ENCODE assay signal across 8 cellular contexts in genomic region chr14:73758392-73759182, GRCh38. TPM values are rescaled to one million over a fixed set of nuclear protein-coding genes. Genes with fewer than 3 reads are reported as not detected.
DNase-seq lines count a peak whose midpoint lies in the region; ATAC-seq and TF ChIP-seq lines count a peak whose summit lies in the region.

No MANE protein-coding gene starts in this region.

- no TSS peak for BruUV-seq in Panc1 (replicated peaks; lab: Mats Ljungman, UMichigan)

- no peak for TF ChIP-seq EP300 in suprapubic skin (IDR thresholded peaks at IDR 0.05)

- intact Hi-C loops in Panc1 (cut with micrococcal nuclease; ENCODE audit: unreplicated experiment) (no loop called here), natural killer cell (cut with micrococcal nuclease) (loop anchor here (5.0 kb wide), 1 partner anchor 116 kb away; the partner anchor contains the start of gene DNAL1)

- H3K4me3 ChIP-seq in Panc1 (ENCODE audit: low read depth in 2 of 2, low read length in 2 of 2) = peak overlapping the region; percentile 68 to 85
- peak overlapping the region; percentile 97 for H3K4me3 ChIP-seq in suprapubic skin

- no peaks in the 10 kb centered on the region for H3K9me3 Mint-ChIP-seq in activated T-cell treated with anti-CD3 and anti-CD28 coated beads, Interleukin-2, amount 50 U/mL, for 4 hours
- H3K9me3 Mint-ChIP-seq in natural killer cell = no peaks in the 10 kb centered on the region

- H3K27ac ChIP-seq in Panc1 (ENCODE audit: low read length) = peak overlapping the region; percentile 97
- H3K27ac ChIP-seq in suprapubic skin = peak overlapping the region; percentile 100

- DNase-seq in D341Med (ENCODE audit: low spot score) (peak; percentile 85), HuH-7 (ENCODE audit: low spot score) (peak; percentile 96), Panc1 (ENCODE audit: low read depth, low spot score) (no peak), natural killer cell (peak; percentile 63), suprapubic skin (ENCODE audit: low spot score in 2 of 2) (peak in 1 of 2 donors; percentile 85)
- peak; percentile 67 for DNase-seq in activated T-cell treated with anti-CD3 and anti-CD28 coated beads, Interleukin-2, amount 50 U/mL, for 4 hours

- H3K27me3 ChIP-seq in Panc1 (ENCODE audit: control insufficient read depth, insufficient read depth, low read length) (no peaks in the 10 kb centered on the region), suprapubic skin (no peaks in the 10 kb centered on the region)

- H3K4me1 ChIP-seq in Panc1 (ENCODE audit: control insufficient read depth, insufficient read depth, low read length) (peaks cover 74% of the 10 kb centered on the region), suprapubic skin (peaks cover 88% of the 10 kb centered on the region)

- peaks cover 83% of the 10 kb centered on the region for H3K4me1 Mint-ChIP-seq in activated T-cell treated with anti-CD3 and anti-CD28 coated beads, Interleukin-2, amount 50 U/mL, for 4 hours (ENCODE audit: low read depth)
- peaks cover 81 to 92% of the 10 kb centered on the region in 2 donors for H3K4me1 Mint-ChIP-seq in natural killer cell

- H3K36me3 Mint-ChIP-seq in activated T-cell treated with anti-CD3 and anti-CD28 coated beads, Interleukin-2, amount 50 U/mL, for 4 hours (ENCODE audit: insufficient read depth) = no peaks in the 10 kb centered on the region
- no peaks in the 10 kb centered on the region for H3K36me3 Mint-ChIP-seq in natural killer cell

- in situ Hi-C loops in Panc1 (cut with HindIII; ENCODE audit: low pct_unique_long_range_greater_than_20kb, low sequenced_read_pairs) = no loop called here

- H3K4me3 Mint-ChIP-seq in activated T-cell treated with anti-CD3 and anti-CD28 coated beads, Interleukin-2, amount 50 U/mL, for 4 hours = peak overlapping the region; percentile 88
- peak overlapping the region; percentile 70 for H3K4me3 Mint-ChIP-seq in natural killer cell

- H3K9me3 ChIP-seq in Panc1 (ENCODE audit: control insufficient read depth, insufficient read depth, low read depth, low read length) = no peaks in the 10 kb centered on the region
- no peaks in the 10 kb centered on the region for H3K9me3 ChIP-seq in suprapubic skin

- no peaks in the 10 kb centered on the region for H3K36me3 ChIP-seq in Panc1 (ENCODE audit: control insufficient read depth, insufficient read depth, low read length)
- no peaks in the 10 kb centered on the region for H3K36me3 ChIP-seq in suprapubic skin

- POLR2A ChIA-PET in Panc1 (lab: Charles Lee) = interaction anchor here (0.5 to 0.9 kb wide), 3 partner anchors 27 to 277 kb away, joined by 3 to 4 read pairs (median 4); no protein-coding TSS in a partner anchor

- TF ChIP-seq POLR2A in suprapubic skin (IDR thresholded peaks at IDR 0.05) = no peak

- peak; percentile 85 for TF ChIP-seq CTCF in Panc1 (IDR thresholded peaks at IDR 0.05)
- TF ChIP-seq CTCF in natural killer cell (IDR thresholded peaks at IDR 0.05) = peak; percentile 42
- TF ChIP-seq CTCF in suprapubic skin (IDR thresholded peaks at IDR 0.05) = peak; percentile 55

- H3K27me3 Mint-ChIP-seq in activated T-cell treated with anti-CD3 and anti-CD28 coated beads, Interleukin-2, amount 50 U/mL, for 4 hours (ENCODE audit: low read depth) = no peaks in the 10 kb centered on the region
- no peaks in the 10 kb centered on the region for H3K27me3 Mint-ChIP-seq in natural killer cell (ENCODE audit: low read depth in 2 of 2)

- ATAC-seq in Panc1 (peak; percentile 36), esophagus mucosa (peak; percentile 9), natural killer cell (peak; percentile 7 to 36 (median 11)), HG02763 (IDR thresholded peaks at IDR 0.05; ENCODE audit: unreplicated experiment) (no peak)
- ATAC-seq in activated T-cell treated with anti-CD3 and anti-CD28 coated beads, Interleukin-2, amount 50 U/mL, for 4 hours = peak in 1 of 2 donors; percentile 4

- H3K27ac Mint-ChIP-seq in natural killer cell = peak overlapping the region; percentile 92 to 96

- 0% methylated on average over 13 of the region's 49 CpGs for WGBS in suprapubic skin

- CTCF ChIA-PET in Panc1 (lab: Charles Lee) = interaction anchor here (0.7 to 1.3 kb wide), 4 partner anchors 12 to 30 kb away, joined by 3 to 6 read pairs (median 4); no protein-coding TSS in a partner anchor

RNA-seq across cellular contexts. Expression of gene PNMA1, which starts 44.4 kb away (rescaled TPM):
- 49.7 TPM for total RNA-seq in Panc1 (2021; ENCODE audit: unreplicated experiment)
- 45.4 TPM for polyA plus RNA-seq in Panc1 (2012; ENCODE audit: insufficient read length)
- total RNA-seq in activated T-cell treated with anti-CD3 and anti-CD28 coated beads, Interleukin-2, amount 50 U/mL, for 4 hours = 10 to 100 TPM; 41.0 to 55.2 (median 50.8) TPM
- 11.6 TPM for total RNA-seq in esophagus mucosa
- 10 to 100 TPM; 26.0 to 32.3 (median 28.9) TPM for total RNA-seq in natural killer cell
- total RNA-seq in suprapubic skin = 1 to 10 TPM; 5.2 to 9.8 (median 6.4) TPM
